In genomic region chr13:26424181-26424580, GRCh38 we compare ENCODE assay signal across 19 cellular contexts.
DNase-seq lines count a peak whose midpoint lies in the region; ATAC-seq, FAIRE-seq and TF ChIP-seq lines count a peak whose summit lies in the region.
"Had no signal": no experiment of that assay in that cellular context is flagged by ENCODE, and none has a peak within 500 bp of the region (broad histone marks: within the 10 kb centered on the region; RNA-seq: fewer than 3 reads in every experiment).

No MANE protein-coding gene starts in this region.

- TF ChIP-seq CTCF in colonic mucosa (IDR thresholded peaks at IDR 0.05) = no peak
- TF ChIP-seq CTCF in right atrium auricular region (IDR thresholded peaks at IDR 0.05) = no peak
- no peak for TF ChIP-seq CTCF in prostate gland (IDR thresholded peaks at IDR 0.05)
- TF ChIP-seq CTCF in transverse colon (IDR thresholded peaks at IDR 0.05) = no peak

- in situ Hi-C loops in transverse colon (cut with MboI; ENCODE audit: low pct_ligation_motif_present in 1 of 4, low pct_unique_long_range_greater_than_20kb in 1 of 4, low sequenced_read_pairs in 3 of 4) = no loop called here

- H3K36me3 ChIP-seq in colonic mucosa = no peaks in the 10 kb centered on the region
- H3K36me3 ChIP-seq in right atrium auricular region = no peaks in the 10 kb centered on the region
- no peaks in the 10 kb centered on the region for H3K36me3 ChIP-seq in prostate gland
- no peaks in the 10 kb centered on the region for H3K36me3 ChIP-seq in transverse colon

- ATAC-seq in GM19035 (IDR thresholded peaks at IDR 0.05; ENCODE audit: unreplicated experiment) = no peak
- ATAC-seq: activated naive CD4-positive, alpha-beta T cell treated with anti-CD3 and anti-CD28 coated beads, Interleukin-2, amount 50 U/mL, for 72 hours; left lobe of liver; stimulated activated naive CD8-positive, alpha-beta T cell treated with anti-CD3 and anti-CD28 coated beads, Interleukin-15, Interleukin-2, amounts not matched to agents 100 U/mL and 50 U/mL, for 24 hours had no signal

- TF ChIP-seq EP300 in transverse colon (IDR thresholded peaks at IDR 0.05; ENCODE audit: low read depth) = no peak

- no peak overlapping the region for H3K9ac ChIP-seq in colonic mucosa (ENCODE audit: low read depth in 2 of 2, low read length in 2 of 2)

- no peak overlapping the region for H3K4me3 ChIP-seq in colonic mucosa
- no peak overlapping the region for H3K4me3 ChIP-seq in right atrium auricular region
- no peak overlapping the region for H3K4me3 ChIP-seq in prostate gland
- no peak overlapping the region for H3K4me3 ChIP-seq in transverse colon

- no peak for DNase-seq in colonic mucosa
- DNase-seq in right atrium auricular region (ENCODE audit: low spot score) = peak; percentile 64
- DNase-seq in prostate gland (ENCODE audit: low spot score) = no peak
- DNase-seq in transverse colon = no peak
- no peak for DNase-seq in urothelium cell line (ENCODE audit: low spot score)
- DNase-seq in head of caudate nucleus = no peak
- DNase-seq in Ammon's horn (ENCODE audit: low spot score) = no peak
- DNase-seq: activated CD4-positive, alpha-beta T cell treated with anti-CD3 and anti-CD28 coated beads for 48 hours; CD4-positive, CD25-positive, alpha-beta regulatory T cell; NCI-H1436 treated with DMSO at 0.1 percent for 48 hours; NCI-H524; NK-92 treated with Interleukin-12 subunit alpha and Interleukin-12 subunit beta, amount 100 ng/mL, for 24 hours; stimulated activated CD4-positive, alpha-beta T cell treated with anti-CD3 and anti-CD28 coated beads, Interleukin-4, amount 100 ng/mL, for 24 hours; stimulated activated naive CD8-positive, alpha-beta T cell treated with anti-CD3 and anti-CD28 coated beads, Interleukin-15, Interleukin-2, amounts not matched to agents 100 U/mL and 50 U/mL, for 24 hours had no signal

- WGBS in prostate gland = 91% methylated on average over 14 of the region's 14 CpGs
- 84% methylated on average over 14 of the region's 14 CpGs; no CpG with 5 or more reads in 1 of the 2 donors for WGBS in transverse colon (ENCODE audit: low coverage in 1 of 2), 2 donors

- H3K27me3 ChIP-seq in colonic mucosa (no peaks in the 10 kb centered on the region), right atrium auricular region (no peaks in the 10 kb centered on the region), prostate gland (replicated peaks; ENCODE audit: insufficient read depth) (no peaks in the 10 kb centered on the region), transverse colon (no peaks in the 10 kb centered on the region)

- no peak for FAIRE-seq in urothelium cell line (lab: Jason Lieb, UNC)
- FAIRE-seq: colon, RCC 7860 had no signal

- H3K4me1 ChIP-seq in colonic mucosa (no peaks in the 10 kb centered on the region), right atrium auricular region (peaks cover 0 to 23% of the 10 kb centered on the region in 2 donors), prostate gland (replicated peaks) (no peaks in the 10 kb centered on the region), transverse colon (peaks cover 0 to 16% (median 12%) of the 10 kb centered on the region in 4 donors)

- intact Hi-C loops in colonic mucosa (cut with DNase I) = no loop called here
- intact Hi-C loops in prostate gland (cut with DNase I) = loop anchor here (10.0 kb wide), 1 partner anchor 169 kb away; the partner anchor contains the start of gene CDK8
- intact Hi-C loops in transverse colon (cut with DNase I; ENCODE audit: low total_unique reads) = no loop called here
- intact Hi-C loops in head of caudate nucleus (cut with DNase I) = no loop called here

- H3K9me3 ChIP-seq in colonic mucosa (no peaks in the 10 kb centered on the region), right atrium auricular region (no peaks in the 10 kb centered on the region), prostate gland (no peaks in the 10 kb centered on the region), transverse colon (no peaks in the 10 kb centered on the region)

- peak overlapping the region; percentile 6 for H3K27ac ChIP-seq in colonic mucosa
- peak overlapping the region; percentile 69 to 73 for H3K27ac ChIP-seq in right atrium auricular region
- peak overlapping the region; percentile 10 to 36 for H3K27ac ChIP-seq in prostate gland
- peak overlapping the region; percentile 70 to 89 (median 80) for H3K27ac ChIP-seq in transverse colon

- TF ChIP-seq POLR2A in prostate gland (IDR thresholded peaks at IDR 0.05) (no peak), transverse colon (IDR thresholded peaks at IDR 0.05) (no peak)

Comparison
In these comparisons a context has a peak if more than half of its experiments do, and no peak if none do; other contexts are left out.
1. H3K27ac ChIP-seq: peak in every context shown above with its lines; median percentile 80 in transverse colon; 71 in right atrium auricular region; 23 in prostate gland; 6 in colonic mucosa.